ENCODE assay signal across 9 cellular contexts in the genomic region with DNA sequence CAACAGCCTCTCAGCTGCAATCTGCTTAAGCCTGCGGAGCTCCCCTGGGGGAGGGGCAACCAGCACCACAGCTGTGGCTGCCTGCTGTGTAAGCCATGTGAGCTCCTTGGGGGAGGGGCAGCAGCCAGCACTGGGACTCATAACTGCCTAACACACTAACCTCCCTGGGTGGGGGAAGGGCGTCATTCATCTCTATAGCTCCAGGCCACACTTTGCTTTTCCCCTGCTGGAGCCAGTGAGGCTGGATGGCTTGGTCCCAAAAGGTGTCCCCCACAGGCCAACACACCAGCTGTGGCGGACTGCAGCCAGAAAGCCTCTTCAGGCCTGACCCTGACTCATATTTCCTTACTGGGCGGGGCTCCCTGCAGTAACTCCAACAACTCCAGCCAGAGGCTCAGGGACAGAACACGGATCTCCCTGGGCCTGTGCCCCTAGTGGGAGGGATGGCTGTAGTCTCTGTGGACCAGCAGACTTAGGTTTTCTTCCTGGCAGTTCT.
DNase-seq lines count a peak whose midpoint lies in the region; ATAC-seq and TF ChIP-seq lines count a peak whose summit lies in the region.
"Had no signal": no experiment of that assay in that cellular context is flagged by ENCODE, and none has a peak within 500 bp of the region (broad histone marks: within the 10 kb centered on the region; RNA-seq: fewer than 3 reads in every experiment).

No MANE protein-coding gene starts in this region.

- H3K27ac ChIP-seq in thyroid gland: no peak overlapping the region

- peak; percentile 48 for ATAC-seq in GM19395 (IDR thresholded peaks at IDR 0.05; ENCODE audit: unreplicated experiment)
- ATAC-seq in HG03432 (IDR thresholded peaks at IDR 0.05; ENCODE audit: unreplicated experiment): peak; percentile 43
- ATAC-seq in activated T-cell treated with anti-CD3 and anti-CD28 coated beads, Interleukin-2, amount 50 U/mL, for 4 hours: no peak

- intact Hi-C loops in thyroid gland (cut with DNase I): no loop called here

- no peaks in the 10 kb centered on the region for H3K4me1 Mint-ChIP-seq in activated T-cell treated with anti-CD3 and anti-CD28 coated beads, Interleukin-2, amount 50 U/mL, for 4 hours (ENCODE audit: low read depth)

- H3K4me3 Mint-ChIP-seq in activated T-cell treated with anti-CD3 and anti-CD28 coated beads, Interleukin-2, amount 50 U/mL, for 4 hours: no peak overlapping the region
- H3K4me3 Mint-ChIP-seq: activated naive CD8-positive, alpha-beta T cell had no signal

- no peak for TF ChIP-seq CTCF in thyroid gland (IDR thresholded peaks at IDR 0.05)

- H3K36me3 ChIP-seq in thyroid gland: no peaks in the 10 kb centered on the region

- TF ChIP-seq POLR2A in thyroid gland (IDR thresholded peaks at IDR 0.05): no peak

- H3K9me3 Mint-ChIP-seq in activated T-cell treated with anti-CD3 and anti-CD28 coated beads, Interleukin-2, amount 50 U/mL, for 4 hours: peaks cover 18% of the 10 kb centered on the region

- H3K27me3 Mint-ChIP-seq in activated T-cell treated with anti-CD3 and anti-CD28 coated beads, Interleukin-2, amount 50 U/mL, for 4 hours (ENCODE audit: low read depth): no peaks in the 10 kb centered on the region
- H3K27me3 Mint-ChIP-seq: activated naive CD8-positive, alpha-beta T cell had no signal

- H3K27me3 ChIP-seq in thyroid gland: no peaks in the 10 kb centered on the region

- no peak overlapping the region for H3K4me3 ChIP-seq in thyroid gland (replicated peaks in 1 of 3)

- WGBS in thyroid gland, 2 donors: 50 to 61% methylated on average over 5 of the region's 5 CpGs

- H3K4me1 ChIP-seq in thyroid gland: peaks cover 0 to 17% of the 10 kb centered on the region in 2 donors

- no peaks in the 10 kb centered on the region for H3K9me3 ChIP-seq in thyroid gland

- peaks cover 2% of the 10 kb centered on the region for H3K36me3 Mint-ChIP-seq in activated T-cell treated with anti-CD3 and anti-CD28 coated beads, Interleukin-2, amount 50 U/mL, for 4 hours (ENCODE audit: insufficient read depth)

- peak; percentile 30 for DNase-seq in A172 (ENCODE audit: low spot score)
- DNase-seq in SHP77 treated with DMSO at 0.1 percent for 48 hours (lab: John Stamatoyannopoulos, UW): peak; percentile 71
- DNase-seq in hypothalamus (lab: John Stamatoyannopoulos, UW): peak in 36 of 51 donors; percentile 2 to 78 (median 38)
- DNase-seq in thyroid gland: peak; percentile 8 to 19
- no peak for DNase-seq in CD1c-positive myeloid dendritic cell (ENCODE audit: extremely low spot score)
- DNase-seq in activated T-cell treated with anti-CD3 and anti-CD28 coated beads, Interleukin-2, amount 50 U/mL, for 4 hours: no peak

Comparison
In these comparisons a context has a peak if more than half of its experiments do, and no peak if none do; other contexts are left out.
1. DNase-seq: peak in A172 (single experiment), SHP77 treated with DMSO at 0.1 percent for 48 hours (single experiment), hypothalamus (36 of 51) and thyroid gland (2 of 2); none in CD1c-positive myeloid dendritic cell (single experiment) and activated T-cell treated with anti-CD3 and anti-CD28 coated beads, Interleukin-2, amount 50 U/mL, for 4 hours (single experiment).
2. ATAC-seq: peak in GM19395 (single experiment) and HG03432 (single experiment); none in activated T-cell treated with anti-CD3 and anti-CD28 coated beads, Interleukin-2, amount 50 U/mL, for 4 hours (0 of 2).